8 cellular contexts compared by ENCODE assay signal in the genomic region with DNA sequence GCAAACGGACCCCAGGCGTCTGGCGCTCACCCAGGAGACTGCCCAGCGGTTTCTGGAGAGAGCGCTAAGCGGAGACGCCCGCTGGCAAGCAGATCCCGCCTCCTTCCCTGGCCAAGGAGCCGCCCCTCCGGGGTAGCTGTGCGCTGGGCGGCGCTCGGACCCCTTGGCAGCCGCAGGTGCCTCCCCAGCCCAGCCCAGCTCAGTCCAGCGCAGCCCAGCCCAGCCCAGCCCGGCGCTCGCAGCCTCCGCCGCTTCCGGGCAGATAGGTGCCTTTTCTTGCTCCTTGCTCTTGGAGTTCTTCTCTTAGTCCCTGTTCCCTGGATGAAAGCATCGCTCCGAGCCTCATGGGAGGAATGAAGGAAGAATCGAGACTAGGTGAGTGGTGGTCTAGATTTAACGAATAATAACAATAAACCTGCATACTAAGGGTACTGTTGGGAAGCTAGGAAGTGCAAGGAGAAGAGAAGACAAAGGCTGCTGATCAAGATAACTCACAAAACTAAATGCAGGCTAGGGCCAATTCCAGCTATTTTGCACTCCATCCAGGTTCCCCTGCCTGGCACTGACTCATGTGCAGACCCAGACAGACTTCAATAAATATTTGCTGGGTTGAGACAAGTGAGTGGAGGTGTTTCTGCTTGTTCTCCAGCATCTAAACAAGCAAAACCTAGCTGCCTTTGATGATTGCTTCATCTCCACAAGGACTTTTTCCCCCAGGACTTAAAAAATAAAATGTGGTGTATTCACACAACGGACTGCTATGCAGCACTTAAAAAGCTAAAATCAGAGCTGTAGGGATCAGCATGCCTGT. TPM values are rescaled to one million over a fixed set of nuclear protein-coding genes. Genes with fewer than 3 reads are reported as not detected.
DNase-seq lines count a peak whose midpoint lies in the region; ATAC-seq and TF ChIP-seq lines count a peak whose summit lies in the region.

A gene (plus strand): TSS at position 202 of the 811 bp plus-strand sequence. CDS start 4,609 bp downstream, outside the sequence.

- H3K27me3 ChIP-seq in colonic mucosa, result peaks cover 19% of the 10 kb centered on the region
- H3K27me3 ChIP-seq in stomach smooth muscle (ENCODE audit: control insufficient read depth in 1 of 2, insufficient read depth in 2 of 2, low read length in 2 of 2), result no peaks in the 10 kb centered on the region

- H3K36me3 ChIP-seq in colonic mucosa, result no peaks in the 10 kb centered on the region
- H3K36me3 ChIP-seq in stomach smooth muscle (ENCODE audit: control insufficient read depth in 2 of 2, insufficient read depth in 2 of 2, low read length in 2 of 2), result no peaks in the 10 kb centered on the region

- intact Hi-C loops in colonic mucosa (cut with DNase I), result no loop called here

- no peaks in the 10 kb centered on the region for H3K4me1 ChIP-seq in colonic mucosa
- peaks cover 6% of the 10 kb centered on the region for H3K4me1 ChIP-seq in stomach smooth muscle (ENCODE audit: control insufficient read depth, insufficient read depth, low read length)

- no peak within 1 kb of the TSS for H3K27ac ChIP-seq in colonic mucosa
- peak within 1 kb of the TSS; percentile 24 for H3K27ac ChIP-seq in stomach smooth muscle (ENCODE audit: low read length)

- H3K4me3 ChIP-seq in colonic mucosa (peak within 1 kb of the TSS; percentile 34), stomach smooth muscle (ENCODE audit: low read length in 2 of 2) (peak within 1 kb of the TSS; percentile 65 to 82)

- H3K9me3 ChIP-seq in colonic mucosa (no peaks in the 10 kb centered on the region), stomach smooth muscle (ENCODE audit: control insufficient read depth in 2 of 2, low read length in 2 of 2) (no peaks in the 10 kb centered on the region)

- H3K9ac ChIP-seq in colonic mucosa (ENCODE audit: low read depth in 2 of 2, low read length in 2 of 2), result peak within 1 kb of the TSS in 1 of 2 donors; percentile 26
- peak within 1 kb of the TSS; percentile 56 to 79 for H3K9ac ChIP-seq in stomach smooth muscle (ENCODE audit: low read length in 2 of 2)

- peak; percentile 28 for DNase-seq in DMS79 (lab: John Stamatoyannopoulos, UW)
- peak; percentile 65 for DNase-seq in NCI-H226
- peak; percentile 32 for DNase-seq in colonic mucosa
- peak; percentile 91 for DNase-seq in left kidney (ENCODE audit: low read depth, low spot score)
- DNase-seq in stimulated activated CD4-positive, alpha-beta T cell treated with anti-CD3 and anti-CD28 coated beads, Interleukin-2, amount 100 ng/mL, for 48 hours, result no peak
- no peak for DNase-seq in stimulated activated CD4-positive, alpha-beta T cell treated with anti-CD3 and anti-CD28 coated beads, Interleukin-4, amount 100 ng/mL, for 1 hour

- no peak for TF ChIP-seq CTCF in colonic mucosa (IDR thresholded peaks at IDR 0.05)

- ATAC-seq in GM19324 (IDR thresholded peaks at IDR 0.05; ENCODE audit: low FRiP score, unreplicated experiment), result no peak

RNA-seq across cellular contexts. Expression of the gene that starts here (rescaled TPM):
- total RNA-seq in colonic mucosa, result under 1 TPM; 0.10 to 0.77 TPM

Comparison
In these comparisons a context has a peak if more than half of its experiments do, and no peak if none do; other contexts are left out.
1. Peak in DNase-seq and H3K4me3 ChIP-seq in colonic mucosa; RNA of the gene not detected or under 1 TPM.
2. DNase-seq: peak in DMS79 (single experiment), NCI-H226 (single experiment) and left kidney (single experiment); none in stimulated activated CD4-positive, alpha-beta T cell treated with anti-CD3 and anti-CD28 coated beads, Interleukin-2, amount 100 ng/mL, for 48 hours (0 of 2) and stimulated activated CD4-positive, alpha-beta T cell treated with anti-CD3 and anti-CD28 coated beads, Interleukin-4, amount 100 ng/mL, for 1 hour (single experiment).